ENCODE assay signal across 1 cellular context in genomic region chr1:44730741-44731512, GRCh38.
TF ChIP-seq lines count a peak whose summit lies in the region.

Gene RNU5D-1 (minus strand): TSS chr1:44731170.

TF ChIP-seq in A549, 52 proteins besides CTCF, POLR2A, EP300 and RAD21 (continued from another document):
- TF ChIP-seq CHD2 (IDR thresholded peaks at IDR 0.05; ENCODE audit: low read length, partially characterized antibody) (peak; percentile 47), GATA3 (IDR thresholded peaks at IDR 0.05; ENCODE audit: borderline replicate concordance) (peak; percentile 59; the same call in 1 of the 2 replicates), JUN (IDR thresholded peaks at IDR 0.05) (peak; percentile 99 to 100), HES2 (IDR thresholded peaks at IDR 0.05) (no peak), TP53 (CRISPR knock-in tag; IDR thresholded peaks at IDR 0.05) (peak; percentile 99), HDAC2 (IDR thresholded peaks at IDR 0.05) (no peak), ZSCAN20 (CRISPR knock-in tag; IDR thresholded peaks at IDR 0.05) (no peak; the same call in 1 of the 2 replicates), NPAS2 (CRISPR knock-in tag; IDR thresholded peaks at IDR 0.05; ENCODE audit: borderline replicate concordance) (no peak), REST (IDR thresholded peaks at IDR 0.05) (peak; percentile 80), ESRRA (IDR thresholded peaks at IDR 0.05; ENCODE audit: borderline replicate concordance, low read length) (no peak), RCOR1 (IDR thresholded peaks at IDR 0.05; ENCODE audit: low read depth, low read length) (no peak), E2F6 (IDR thresholded peaks at IDR 0.05; ENCODE audit: borderline replicate concordance, low read depth) (peak; percentile 92), RFX5 (IDR thresholded peaks at IDR 0.05) (no peak), ZC3H11A (IDR thresholded peaks at IDR 0.05) (no peak), ELK1 (IDR thresholded peaks at IDR 0.05; ENCODE audit: low read depth, low read length) (no peak), POLR2AphosphoS2 (conservative IDR thresholded peaks at IDR 0.05; ENCODE audit: low read length) (no peak), HOXB13 (CRISPR knock-in tag; IDR thresholded peaks at IDR 0.05; ENCODE audit: low read depth) (peak; percentile 57; the same call in 1 of the 2 replicates), USF2 (IDR thresholded peaks at IDR 0.05) (no peak), PBX3 (IDR thresholded peaks at IDR 0.05) (peak; percentile 74; the same call in 1 of the 2 replicates), RNF2 (IDR thresholded peaks at IDR 0.05; ENCODE audit: borderline replicate concordance, low read depth) (no peak; the same call in 1 of the 2 replicates)
TF ChIP-seq in A549: peak in this region for 24.
